In the genomic region with DNA sequence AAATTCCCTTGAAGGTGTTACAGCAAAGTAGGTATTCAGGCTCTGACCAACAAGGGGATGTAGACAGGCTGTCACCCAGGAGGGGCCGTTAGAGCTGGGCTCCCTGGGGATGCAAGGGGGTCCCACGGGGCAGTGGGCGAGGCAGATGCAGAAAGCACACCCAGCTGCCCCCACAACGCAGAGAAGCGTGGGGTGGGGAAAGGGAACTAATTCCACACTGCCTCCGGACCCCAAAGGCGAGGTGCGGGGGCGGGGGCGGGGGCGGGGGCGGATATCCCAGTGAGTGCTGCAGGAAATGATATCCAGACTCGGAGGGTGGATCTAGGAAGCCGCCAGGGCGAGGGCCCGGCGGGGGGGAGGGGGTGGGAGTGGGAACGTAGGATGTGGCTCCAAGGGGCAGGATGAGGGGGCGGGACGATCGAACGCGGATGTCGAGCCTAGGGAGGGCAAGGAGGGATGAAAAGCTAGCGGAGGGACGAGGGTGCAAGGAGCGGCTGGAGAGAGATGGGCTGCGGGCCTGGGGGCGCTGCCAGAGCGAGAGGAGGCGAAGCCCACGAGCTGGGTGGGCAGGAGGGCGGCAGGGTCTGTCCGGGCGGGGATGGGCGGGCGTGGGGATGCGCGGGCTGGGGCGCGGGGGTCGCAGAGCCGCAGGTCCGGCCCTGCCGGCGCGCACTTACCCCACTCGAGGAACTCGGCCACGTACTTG, we compare ENCODE assay signal across 7 cellular contexts. TPM values are rescaled to one million over a fixed set of nuclear protein-coding genes. Genes with fewer than 3 reads are reported as not detected.
A peak's percentile ranks its signal among the peaks of the same experiment; 100 is the strongest.
DNase-seq lines count a peak whose midpoint lies in the region; ATAC-seq and TF ChIP-seq lines count a peak whose summit lies in the region.

No MANE protein-coding gene starts in this region.

- no peak overlapping the region for H3K27ac Mint-ChIP-seq in activated CD4-positive, alpha-beta memory T cell treated with anti-CD3 and anti-CD28 coated beads for 36 hours

- H3K79me2 ChIP-seq in trophoblast cell (ENCODE audit: control insufficient read depth, insufficient read depth, low read length, poor library complexity) = peaks cover 18% of the 10 kb centered on the region

- no CpG with 5 or more reads among the region's 50 CpGs for WGBS in trophoblast cell (ENCODE audit: extremely low coverage, insufficient coverage, insufficient read length)

- no peaks in the 10 kb centered on the region for H3K36me3 Mint-ChIP-seq in activated CD4-positive, alpha-beta memory T cell treated with anti-CD3 and anti-CD28 coated beads for 36 hours

- peaks cover 14% of the 10 kb centered on the region for H3K79me1 ChIP-seq in trophoblast cell (ENCODE audit: low read length)

- intact Hi-C loops in activated CD4-positive, alpha-beta memory T cell treated with anti-CD3 and anti-CD28 coated beads for 36 hours (cut with micrococcal nuclease) = no loop called here
- intact Hi-C loops in Right ventricle myocardium superior (cut with DNase I) = no loop called here

- peak overlapping the region; percentile 99 for H4K12ac ChIP-seq in trophoblast cell (ENCODE audit: low read depth, low read length)

- H3K4me3 ChIP-seq in GM12865 (ENCODE audit: low read depth, low read length) = peak overlapping the region; percentile 58
- H3K4me3 ChIP-seq in HUES6 (ENCODE audit: low read depth, low read length) = peak overlapping the region; percentile 99
- peak overlapping the region; percentile 100 for H3K4me3 ChIP-seq in trophoblast cell (ENCODE audit: low read depth, low read length)

- CTCF ChIA-PET in activated CD4-positive, alpha-beta memory T cell treated with anti-CD3 and anti-CD28 coated beads for 36 hours (lab: Charles Lee) = interaction anchor here (1.0 to 1.1 kb wide), 2 partner anchors 18 to 334 kb away, joined by 3 read pairs; no protein-coding TSS in a partner anchor

- no peak overlapping the region for H2BK12ac ChIP-seq in trophoblast cell (ENCODE audit: low read length)

- H3K4me3 Mint-ChIP-seq in activated CD4-positive, alpha-beta memory T cell treated with anti-CD3 and anti-CD28 coated beads for 36 hours = peak overlapping the region; percentile 64

- peaks cover 12% of the 10 kb centered on the region for H3K27me3 Mint-ChIP-seq in activated CD4-positive, alpha-beta memory T cell treated with anti-CD3 and anti-CD28 coated beads for 36 hours

- peak overlapping the region; percentile 94 for H2AFZ ChIP-seq in trophoblast cell (ENCODE audit: insufficient read depth, low read length, poor library complexity)

- peak overlapping the region; percentile 99 for H3K14ac ChIP-seq in trophoblast cell (ENCODE audit: low read length)

- peak overlapping the region; percentile 82 for H4K91ac ChIP-seq in trophoblast cell (ENCODE audit: low read depth, low read length)

- peak; percentile 13 for ATAC-seq in Right ventricle myocardium superior (ENCODE audit: poor library complexity)
- ATAC-seq in HG03139 (IDR thresholded peaks at IDR 0.05; ENCODE audit: unreplicated experiment) = no peak

- H3K4me1 ChIP-seq in HUES6 (ENCODE audit: control insufficient read depth, insufficient read depth, low read length) (peaks cover 12% of the 10 kb centered on the region), trophoblast cell (ENCODE audit: control insufficient read depth in 1 of 2, insufficient read depth in 2 of 2, low read length in 2 of 2) (peaks cover 3 to 10% of the 10 kb centered on the region in 2 experiments)

- H3K4me1 Mint-ChIP-seq in activated CD4-positive, alpha-beta memory T cell treated with anti-CD3 and anti-CD28 coated beads for 36 hours (ENCODE audit: low read depth) = no peaks in the 10 kb centered on the region

- no peak for TF ChIP-seq CTCF in GM12865 (IDR thresholded peaks at IDR 0.05; ENCODE audit: insufficient read depth, low read depth, low read length, missing control alignments)

- peak overlapping the region; percentile 100 for H2AK5ac ChIP-seq in trophoblast cell (ENCODE audit: low read length)

- no peak overlapping the region for H3K27ac ChIP-seq in HUES6 (ENCODE audit: low read depth, low read length)
- H3K27ac ChIP-seq in trophoblast cell (ENCODE audit: low read depth, low read length) = peak overlapping the region; percentile 86

- no peak overlapping the region for H3K23ac ChIP-seq in trophoblast cell (ENCODE audit: low read length)

- H3K27me3 ChIP-seq in HUES6 (ENCODE audit: control insufficient read depth, insufficient read depth, low read length) = no peaks in the 10 kb centered on the region
- H3K27me3 ChIP-seq in trophoblast cell (ENCODE audit: insufficient read depth, low read length) = no peaks in the 10 kb centered on the region

- POLR2A ChIA-PET in activated CD4-positive, alpha-beta memory T cell treated with anti-CD3 and anti-CD28 coated beads for 36 hours (lab: Charles Lee) = interaction anchor here (0.6 kb wide), 1 partner anchor 13 kb away, joined by 3 read pairs; no protein-coding TSS in a partner anchor

- peak overlapping the region; percentile 78 for H3K4me2 ChIP-seq in trophoblast cell (ENCODE audit: low read length)

- H3K9me3 ChIP-seq in HUES6 (ENCODE audit: control insufficient read depth, insufficient read depth, low read depth, low read length) = no peaks in the 10 kb centered on the region
- H3K9me3 ChIP-seq in trophoblast cell (ENCODE audit: insufficient read depth, low read depth, low read length) = no peaks in the 10 kb centered on the region

- H3K9me3 Mint-ChIP-seq in activated CD4-positive, alpha-beta memory T cell treated with anti-CD3 and anti-CD28 coated beads for 36 hours = no peaks in the 10 kb centered on the region

- H4K8ac ChIP-seq in trophoblast cell (ENCODE audit: low read depth, low read length) = peak overlapping the region; percentile 84

- DNase-seq in GM12865 (ENCODE audit: low read depth) (peak; percentile 30), Right ventricle myocardium superior (peak; percentile 88), trophoblast cell (no peak)
- DNase-seq in activated CD4-positive, alpha-beta memory T cell treated with anti-CD3 and anti-CD28 coated beads for 36 hours = peak; percentile 25
- DNase-seq in stimulated activated CD4-positive, alpha-beta T cell treated with anti-CD3 and anti-CD28 coated beads, Interleukin-2, amount 100 ng/mL, for 48 hours = no peak

- H3K36me3 ChIP-seq in HUES6 (ENCODE audit: control insufficient read depth, insufficient read depth, low read length) (no peaks in the 10 kb centered on the region), trophoblast cell (ENCODE audit: control insufficient read depth in 1 of 2, insufficient read depth in 2 of 2, low read length in 2 of 2) (no peaks in the 10 kb centered on the region)

- H3K4ac ChIP-seq in trophoblast cell (ENCODE audit: low read depth, low read length) = peak overlapping the region; percentile 100

- H2BK5ac ChIP-seq in trophoblast cell (ENCODE audit: low read depth, low read length, poor library complexity) = peak overlapping the region; percentile 64

- H2BK120ac ChIP-seq in trophoblast cell (ENCODE audit: insufficient read depth, low read length, poor library complexity) = peak overlapping the region; percentile 88

- H3K9ac ChIP-seq in HUES6 (ENCODE audit: low read length) (peak overlapping the region; percentile 97), trophoblast cell (ENCODE audit: low read length) (peak overlapping the region; percentile 92)

- H3K18ac ChIP-seq in trophoblast cell (ENCODE audit: low read length) = peak overlapping the region; percentile 97

RNA-seq across cellular contexts. Expression of a gene that starts 0.9 kb away (rescaled TPM):
- 1 to 10 TPM; 6.4 to 7.4 TPM for total RNA-seq in activated CD4-positive, alpha-beta memory T cell treated with anti-CD3 and anti-CD28 coated beads for 36 hours
- total RNA-seq in Right ventricle myocardium superior = 64.6 TPM
- polyA plus RNA-seq in trophoblast cell (2013) = 55.5 and 55.9 TPM in 2 replicates

RNA-seq across cellular contexts. Expression of a gene that starts 27.5 kb away (rescaled TPM):
- total RNA-seq in activated CD4-positive, alpha-beta memory T cell treated with anti-CD3 and anti-CD28 coated beads for 36 hours = not detected
- total RNA-seq in Right ventricle myocardium superior = not detected
- polyA plus RNA-seq in trophoblast cell (2013) = 0.30 and 0.39 TPM in 2 replicates

RNA-seq across cellular contexts. Expression of a gene that starts 38.0 kb away (rescaled TPM):
- not detected for total RNA-seq in activated CD4-positive, alpha-beta memory T cell treated with anti-CD3 and anti-CD28 coated beads for 36 hours
- 0.38 TPM for total RNA-seq in Right ventricle myocardium superior
- 0.11 and 0.22 TPM in 2 replicates for polyA plus RNA-seq in trophoblast cell (2013)

Comparison
In these comparisons a context has a peak if more than half of its experiments do, and no peak if none do; other contexts are left out.
1. DNase-seq: peak in GM12865 (single experiment), activated CD4-positive, alpha-beta memory T cell treated with anti-CD3 and anti-CD28 coated beads for 36 hours (single experiment) and Right ventricle myocardium superior (single experiment); none in trophoblast cell (0 of 2) and stimulated activated CD4-positive, alpha-beta T cell treated with anti-CD3 and anti-CD28 coated beads, Interleukin-2, amount 100 ng/mL, for 48 hours (0 of 2).
2. Peak in every context shown above with its lines, with median percentiles within 50 percentile points of each other: H3K4me3 ChIP-seq.